ENCODE assay signal across 23 cellular contexts in the genomic region with DNA sequence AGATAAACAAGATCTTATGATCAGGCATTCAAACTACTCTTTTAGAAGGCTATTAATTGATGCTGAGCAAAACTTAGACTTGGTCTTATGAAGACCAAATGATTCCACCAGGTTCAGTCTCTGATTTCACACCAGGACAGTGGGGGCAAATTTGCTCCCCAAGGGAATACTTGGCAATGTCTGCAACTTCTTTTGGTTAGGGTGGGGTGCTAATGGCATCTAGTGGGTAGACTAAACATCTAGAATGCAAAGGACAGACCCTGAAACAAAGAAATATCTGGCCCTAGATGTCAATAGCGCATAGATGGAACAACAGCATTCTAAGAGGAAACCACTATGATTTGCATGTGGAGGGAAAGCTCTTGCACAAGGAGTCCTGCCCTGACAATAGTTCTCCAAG. TPM values are rescaled to one million over a fixed set of nuclear protein-coding genes. Genes with fewer than 3 reads are reported as not detected.
DNase-seq lines count a peak whose midpoint lies in the region; ATAC-seq, FAIRE-seq and TF ChIP-seq lines count a peak whose summit lies in the region.
"Had no signal": no experiment of that assay in that cellular context is flagged by ENCODE, and none has a peak within 500 bp of the region (broad histone marks: within the 10 kb centered on the region; RNA-seq: fewer than 3 reads in every experiment).

No MANE protein-coding gene starts in this region.

- H3K4me1 ChIP-seq in GM12878 (ENCODE audit: control insufficient read depth, insufficient read depth, low read length): no peaks in the 10 kb centered on the region
- peaks cover 23% of the 10 kb centered on the region for H3K4me1 ChIP-seq in endodermal cell (ENCODE audit: control insufficient read depth, insufficient read depth, low read length)
- H3K4me1 ChIP-seq in right cardiac atrium (ENCODE audit: control insufficient read depth, insufficient read depth, low read length): no peaks in the 10 kb centered on the region

- intact Hi-C loops in GM12878 (cut with micrococcal nuclease; ENCODE audit: unreplicated experiment) (no loop called here), right cardiac atrium (cut with DNase I) (no loop called here)

- peaks cover 0 to 3% of the 10 kb centered on the region in 2 experiments; a peak in 2 of 4 replicates for H3K27me3 ChIP-seq in GM12878 (replicated peaks in 1 of 2; ENCODE audit: control insufficient read depth in 2 of 2, insufficient read depth in 2 of 2, low read length in 1 of 2)
- no peaks in the 10 kb centered on the region for H3K27me3 ChIP-seq in endodermal cell (ENCODE audit: control insufficient read depth, insufficient read depth, low read length, poor library complexity, severe bottlenecking)
- H3K27me3 ChIP-seq in right cardiac atrium (ENCODE audit: control insufficient read depth, insufficient read depth): no peaks in the 10 kb centered on the region
- H3K27me3 ChIP-seq: BE2C had no signal

- H3K27me3 Mint-ChIP-seq in endodermal cell (ENCODE audit: insufficient read depth): no peaks in the 10 kb centered on the region

- 0% methylated on average over 1 of the region's 1 CpG for WGBS in GM12878 (ENCODE audit: insufficient coverage, insufficient replicate concordance, low lambda C conversion rate, missing lambda C conversion rate)
- 47 to 67% methylated on average over 1 of the region's 1 CpG for WGBS in endodermal cell (ENCODE audit: insufficient coverage in 1 of 2, insufficient read length in 1 of 2), 2 experiments
- WGBS in right cardiac atrium: 50% methylated on average over 1 of the region's 1 CpG

- CTCF ChIA-PET in GM12878 (lab: Yijun Ruan, JAX): interaction anchor here (0.8 to 1.3 kb wide), 2 partner anchors 8 to 95 kb away, joined by 3 read pairs; no protein-coding TSS in a partner anchor

- SMC1A ChIA-PET in GM12878 (lab: Charles Lee; ENCODE audit: uncharacterized antibody, unreplicated experiment): interaction anchor here (1.1 kb wide), 1 partner anchor 20 kb away, joined by 3 read pairs; no protein-coding TSS in a partner anchor

- H3K4me1 Mint-ChIP-seq in endodermal cell: peaks cover 52% of the 10 kb centered on the region
- H3K4me1 Mint-ChIP-seq: CD4-positive, CD25-positive, alpha-beta regulatory T cell; CD8-positive, alpha-beta memory T cell had no signal

- TF ChIP-seq CTCF in GM12878 (IDR thresholded peaks at IDR 0.05 in 2 of 3, conservative IDR thresholded peaks at IDR 0.05 in 1 of 3; ENCODE audit: control insufficient read depth in 2 of 3, extremely low read depth in 1 of 3, insufficient read depth in 1 of 3, low read depth in 3 of 3, low read length in 3 of 3) (no peak), endodermal cell (conservative IDR thresholded peaks at IDR 0.05) (no peak)

- H3K4me3 Mint-ChIP-seq in endodermal cell: no peak overlapping the region
- H3K4me3 Mint-ChIP-seq: CD4-positive, CD25-positive, alpha-beta regulatory T cell; CD8-positive, alpha-beta memory T cell; HFFc6; IgD-negative memory B cell had no signal

- no peaks in the 10 kb centered on the region for H3K36me3 Mint-ChIP-seq in endodermal cell (ENCODE audit: low read depth)
- H3K36me3 Mint-ChIP-seq: CD4-positive, CD25-positive, alpha-beta regulatory T cell; CD8-positive, alpha-beta memory T cell; IgD-negative memory B cell had no signal

- ATAC-seq in GM12878 (no peak), right cardiac atrium (no peak)

- BruUV-seq in GM12878 (replicated peaks; lab: Mats Ljungman, UMichigan): no TSS peak

- no peaks in the 10 kb centered on the region for H3K9me3 Mint-ChIP-seq in endodermal cell
- H3K9me3 Mint-ChIP-seq: CD8-positive, alpha-beta memory T cell; HFFc6 had no signal

- no peak for TF ChIP-seq EP300 in GM12878 (IDR thresholded peaks at IDR 0.05; ENCODE audit: borderline replicate concordance in 1 of 2, control insufficient read depth in 1 of 2, low read depth in 2 of 2, low read length in 2 of 2)

- no peaks in the 10 kb centered on the region for H4K20me1 ChIP-seq in GM12878 (ENCODE audit: control insufficient read depth, insufficient read depth)

- POLR2A ChIA-PET in GM12878 (lab: Charles Lee): no interaction called here

- no peak for TF ChIP-seq RAD21 in GM12878 (IDR thresholded peaks at IDR 0.05; ENCODE audit: insufficient read depth, low read depth, low read length)

- peak overlapping the region; percentile 84 for H3K27ac Mint-ChIP-seq in endodermal cell
- H3K27ac Mint-ChIP-seq: HFFc6, IgD-negative memory B cell had no signal

- H3K9me3 ChIP-seq in GM12878 (replicated peaks; ENCODE audit: control insufficient read depth, insufficient read depth, low read length) (no peaks in the 10 kb centered on the region; the same call in 2 of the 3 replicates), endodermal cell (ENCODE audit: control insufficient read depth, low read length) (no peaks in the 10 kb centered on the region), right cardiac atrium (ENCODE audit: control insufficient read depth, low read length) (no peaks in the 10 kb centered on the region)
- H3K9me3 ChIP-seq: BE2C had no signal

- RAD21 ChIA-PET in GM12878 (lab: Charles Lee; ENCODE audit: unreplicated experiment): no interaction called here

- no peak overlapping the region for H3K4me2 ChIP-seq in GM12878 (ENCODE audit: control insufficient read depth, insufficient read depth)

- no peak overlapping the region for H2AFZ ChIP-seq in GM12878 (ENCODE audit: control insufficient read depth, low read depth, low read length)
- H2AFZ ChIP-seq: GM23248 had no signal

- H3K4me3 ChIP-seq in GM12878 (no peak overlapping the region), endodermal cell (ENCODE audit: low read length) (no peak overlapping the region), right cardiac atrium (ENCODE audit: low read length) (no peak overlapping the region)
- H3K4me3 ChIP-seq: GM23248 had no signal

- H3K9ac ChIP-seq in GM12878 (ENCODE audit: control insufficient read depth, insufficient read depth, low read length) (no peak overlapping the region), endodermal cell (ENCODE audit: extremely low read depth, low read length, poor library complexity, severe bottlenecking) (no peak overlapping the region)
- H3K9ac ChIP-seq: GM23248 had no signal

- H3K27ac ChIP-seq in GM12878 (ENCODE audit: control insufficient read depth, insufficient read depth) (no peak overlapping the region), endodermal cell (ENCODE audit: low read depth, low read length) (no peak overlapping the region), right cardiac atrium (ENCODE audit: low read length) (no peak overlapping the region)
- H3K27ac ChIP-seq: GM23248 had no signal

- in situ Hi-C loops in GM12878 (cut with MboI): no loop called here

- H3K79me2 ChIP-seq in GM12878 (ENCODE audit: control insufficient read depth, insufficient read depth, low read length): no peaks in the 10 kb centered on the region

- TF ChIP-seq POLR2A in GM12878 (IDR thresholded peaks at IDR 0.05; ENCODE audit: low read depth, low read length): no peak

- H3K36me3 ChIP-seq in GM12878 (ENCODE audit: control insufficient read depth in 2 of 2, insufficient read depth in 2 of 2, low read length in 1 of 2) (no peaks in the 10 kb centered on the region), endodermal cell (ENCODE audit: control insufficient read depth, insufficient read depth, low read length) (no peaks in the 10 kb centered on the region)
- H3K36me3 ChIP-seq: BE2C had no signal

- DNase-seq in GM18507 (ENCODE audit: extremely low spot score, insufficient read length, low read depth): no peak
- peak; percentile 62 to 76 for DNase-seq in NCI-H526 (lab: John Stamatoyannopoulos, UW)
- DNase-seq in GM12878 (ENCODE audit: low read depth, low spot score): no peak
- DNase-seq in endodermal cell: no peak
- no peak for DNase-seq in NCI-H1694 (lab: John Stamatoyannopoulos, UW)
- no peak for DNase-seq in activated T-cell treated with anti-CD3 and anti-CD28 coated beads for 4 hours
- DNase-seq in right cardiac atrium: no peak
- DNase-seq: C1 segment of cervical spinal cord; CD4-positive, CD25-positive, alpha-beta regulatory T cell; CD8-positive, alpha-beta memory T cell; COR-L47; GM23248; HCEC 1CT; HFFc6; KBM-7 had no signal

- FAIRE-seq in GM18507 (lab: Jason Lieb, UNC) (peak; percentile 78), GM12878 (lab: Jason Lieb, UNC) (peak; percentile 57)
- FAIRE-seq: D721Med, G401.6, GM12892, H54, HTR-8/SVneo had no signal

TF ChIP-seq in GM12878, 131 proteins besides CTCF, POLR2A, EP300 and RAD21 (continues in another document):
- TF ChIP-seq ETV6 (conservative IDR thresholded peaks at IDR 0.05 in 1 of 2, IDR thresholded peaks at IDR 0.05 in 1 of 2; ENCODE audit: borderline replicate concordance in 1 of 2, low read depth in 1 of 2) (no peak), MTA2 (IDR thresholded peaks at IDR 0.05; ENCODE audit: low read depth) (no peak), NR2F1 (conservative IDR thresholded peaks at IDR 0.05) (no peak)

RNA-seq across cellular contexts. Expression of gene DPT, which starts 30.6 kb away (rescaled TPM):
- not detected in 2 replicates for total RNA-seq in GM12878 (2013; cell fraction: nucleolus; rRNA removed)
- total RNA-seq in GM12878 (2014; rRNA removed): not detected in 2 replicates
- total RNA-seq in GM12878 (2014; rRNA removed; fragmentation: Illumina TruSeq; extraction: Trizol): not detected in 2 replicates
- total RNA-seq in GM12878 (2021): 0.10 TPM in 1 of 2 replicates, not detected in the other
- polyA plus RNA-seq in GM12878 (2011; ENCODE audit: low read depth): not detected
- not detected in 2 replicates for polyA plus RNA-seq in GM12878 (2011; rRNA removed)
- 0.03 TPM in 1 of 2 replicates, not detected in the other for polyA plus RNA-seq in GM12878 (2011; cell fraction: cytosol; rRNA removed)
- not detected in 2 replicates for polyA plus RNA-seq in GM12878 (2011; cell fraction: nucleus; rRNA removed)
- not detected in 2 replicates for polyA plus RNA-seq in GM12878 (2012)
- not detected in 2 replicates for polyA plus RNA-seq in GM12878 (2014; fragmentation: Illumina TruSeq; extraction: Trizol)
- polyA plus RNA-seq in GM12878 (2014; fragmentation: Nextera tagmentation; extraction: Ambion mirVana): under 1 TPM in 1 of 2 experiments, not detected in 1; 0.05 TPM
- polyA plus RNA-seq in GM12878 (2014; rRNA removed): not detected in 2 replicates
- polyA plus RNA-seq in GM12878 (2016; fragmentation: Nextera tagmentation; extraction: Ambion mirVana): not detected
- not detected in 2 replicates for polyA minus RNA-seq in GM12878 (2011; rRNA and poly(A)+ RNA removed)
- polyA minus RNA-seq in GM12878 (2011; cell fraction: cytosol; rRNA and poly(A)+ RNA removed): not detected in 2 replicates
- polyA minus RNA-seq in GM12878 (2011; cell fraction: nucleus; rRNA and poly(A)+ RNA removed): not detected in 2 replicates
- total RNA-seq in endodermal cell: not detected
- not detected for polyA plus RNA-seq in endodermal cell (2013, experiment 1 of 2)
- polyA plus RNA-seq in endodermal cell (2013, experiment 2 of 2): not detected
- 100 to 1,000 TPM in 3 of 4 donors, 10 to 100 TPM in 1; 77.0 to 151 (median 119) TPM for total RNA-seq in right cardiac atrium
- polyA plus RNA-seq in right cardiac atrium: 77.0 TPM
- total RNA-seq: A172; CD4-positive, CD25-positive, alpha-beta regulatory T cell; CD8-positive, alpha-beta memory T cell; HFFc6 had no signal
- polyA plus RNA-seq: CD4-positive, CD25-positive, alpha-beta regulatory T cell; CD8-positive, alpha-beta memory T cell; IgD-negative memory B cell had no signal

Comparison
In these comparisons a context has a peak if more than half of its experiments do, and no peak if none do; other contexts are left out.
1. DNase-seq: peak in NCI-H526 (2 of 2); none in GM18507 (single experiment), GM12878 (single experiment), endodermal cell (single experiment), NCI-H1694 (single experiment), activated T-cell treated with anti-CD3 and anti-CD28 coated beads for 4 hours (single experiment) and right cardiac atrium (0 of 3).
2. RNA of gene DPT, which starts 30.6 kb away (total RNA-seq): 77.0 to 151 TPM in right cardiac atrium; not detected in endodermal cell and 0.10 TPM in GM12878; every median in the first group is over 10 times any median in the second.